In genomic region chr7:76048668-76048988, GRCh38 we compare ENCODE assay signal across 8 cellular contexts. TPM values are rescaled to one million over a fixed set of nuclear protein-coding genes. Genes with fewer than 3 reads are reported as not detected.
DNase-seq lines count a peak whose midpoint lies in the region; ATAC-seq, FAIRE-seq and TF ChIP-seq lines count a peak whose summit lies in the region.

No MANE protein-coding gene starts in this region.

- in situ Hi-C loops in GM23248 (cut with MboI), result no loop called here

- ATAC-seq in PC-3 (peak; percentile 15), memory B cell (ENCODE audit: low read depth) (peak; percentile 44), upper lobe of left lung (ENCODE audit: low FRiP score in 2 of 2) (peak; percentile 8 to 45)

- H3K79me2 ChIP-seq in GM23248 (ENCODE audit: insufficient read depth), result peaks cover 97% of the 10 kb centered on the region
- peaks cover 99% of the 10 kb centered on the region for H3K79me2 ChIP-seq in PC-3 (ENCODE audit: low read length)

- H4K20me1 ChIP-seq in GM23248 (ENCODE audit: insufficient read depth) (no peaks in the 10 kb centered on the region; the same call in 1 of the 2 replicates), PC-3 (ENCODE audit: low read length) (peaks cover 17% of the 10 kb centered on the region)

- H3K4me1 ChIP-seq in GM23248 (ENCODE audit: insufficient read depth) (peaks cover 28% of the 10 kb centered on the region), PC-3 (ENCODE audit: insufficient read depth, low read length) (peaks cover 31% of the 10 kb centered on the region), upper lobe of left lung (peaks cover 17 to 49% (median 29%) of the 10 kb centered on the region in 4 donors)

- peak overlapping the region; percentile 96 for H3K4me2 ChIP-seq in GM23248 (ENCODE audit: unreplicated experiment)
- H3K4me2 ChIP-seq in PC-3 (ENCODE audit: low read length), result peak overlapping the region; percentile 85

- H3K27me3 ChIP-seq in GM23248 (replicated peaks; ENCODE audit: insufficient read depth) (no peaks in the 10 kb centered on the region), PC-3 (ENCODE audit: low read length) (no peaks in the 10 kb centered on the region), bronchial epithelial cell (ENCODE audit: control insufficient read depth, insufficient read depth, low read length) (no peaks in the 10 kb centered on the region), upper lobe of left lung (no peaks in the 10 kb centered on the region)

- CTCF ChIA-PET in PC-3 (lab: Charles Lee), result interaction anchor here (1.3 kb wide), 1 partner anchor 20 kb away, joined by 7 read pairs; no protein-coding TSS in a partner anchor

- peak overlapping the region; percentile 90 for H3K4me3 Mint-ChIP-seq in memory B cell

- H3K4me1 Mint-ChIP-seq in memory B cell, result peaks cover 30% of the 10 kb centered on the region

- peak overlapping the region; percentile 95 for H3K4me3 ChIP-seq in GM23248
- H3K4me3 ChIP-seq in PC-3 (ENCODE audit: low read length), result peak overlapping the region; percentile 92
- peak overlapping the region; percentile 78 for H3K4me3 ChIP-seq in bronchial epithelial cell (ENCODE audit: low read depth, low read length)
- peak overlapping the region; percentile 89 to 95 (median 92) for H3K4me3 ChIP-seq in upper lobe of left lung

- FAIRE-seq in bronchial epithelial cell (lab: Jason Lieb, UNC) (no peak), frontal cortex (lab: Jason Lieb, UNC) (no peak)

- H3K9me2 ChIP-seq in GM23248 (ENCODE audit: insufficient read depth) (no peaks in the 10 kb centered on the region), PC-3 (replicated peaks; ENCODE audit: low read length) (no peaks in the 10 kb centered on the region)

- BruUV-seq in PC-3 (replicated peaks; lab: Mats Ljungman, UMichigan), result no TSS peak

- H2AFZ ChIP-seq in GM23248, result peak overlapping the region; percentile 68
- 0 out of 2 replicates have a peak overlapping the region, but pooled peaks have one; percentile 28 for H2AFZ ChIP-seq in PC-3 (ENCODE audit: low read length)

- H3K36me3 ChIP-seq in GM23248 (ENCODE audit: low read depth) (no peaks in the 10 kb centered on the region), PC-3 (ENCODE audit: low read depth, low read length) (no peaks in the 10 kb centered on the region), bronchial epithelial cell (ENCODE audit: control insufficient read depth, insufficient read depth, low read length) (peaks cover 3% of the 10 kb centered on the region), upper lobe of left lung (peaks cover 0 to 21% (median 4%) of the 10 kb centered on the region in 4 donors)

- H3K9me3 Mint-ChIP-seq in memory B cell, result no peaks in the 10 kb centered on the region

- H3K27ac Mint-ChIP-seq in memory B cell, result peak overlapping the region; percentile 90

- H3K27me3 Mint-ChIP-seq in memory B cell, result no peaks in the 10 kb centered on the region

- H3F3A ChIP-seq in GM23248 (ENCODE audit: insufficient read depth) (peaks cover 26% of the 10 kb centered on the region), PC-3 (ENCODE audit: low read length, unreplicated experiment) (peaks cover 5% of the 10 kb centered on the region)

- H3K27ac ChIP-seq in C4-2B (peak overlapping the region; percentile 100), GM23248 (peak overlapping the region; percentile 97), PC-3 (ENCODE audit: low read length) (peak overlapping the region; percentile 81), upper lobe of left lung (peak overlapping the region; percentile 88 to 93 (median 90))

- intact Hi-C loops in PC-3 (cut with micrococcal nuclease), result loop anchor here (1.0 kb wide), 1 partner anchor 82 kb away; no protein-coding TSS in a partner anchor

- POLR2A ChIA-PET in PC-3 (lab: Charles Lee; ENCODE audit: unreplicated experiment), result interaction anchor here (0.6 kb wide), 1 partner anchor 8 kb away, joined by 4 read pairs; no protein-coding TSS in a partner anchor

- TF ChIP-seq POLR2A in upper lobe of left lung (IDR thresholded peaks at IDR 0.05), result no peak

- peaks cover 15% of the 10 kb centered on the region for H3K36me3 Mint-ChIP-seq in memory B cell

- WGBS in GM23248 (ENCODE audit: low coverage in 1 of 2, low lambda C conversion rate in 2 of 2, missing lambda C conversion rate in 2 of 2), 2 experiments, result 1 to 2% methylated on average over 8 to 9 of the region's 9 CpGs
- WGBS in upper lobe of left lung, 2 donors, result 3 to 5% methylated on average over 4 to 9 of the region's 9 CpGs

- DNase-seq in GM23248, result no peak
- peak; percentile 30 for DNase-seq in PC-3
- DNase-seq in bronchial epithelial cell (ENCODE audit: low read depth), result no peak
- peak; percentile 9 to 21 for DNase-seq in memory B cell (ENCODE audit: low spot score in 2 of 2)
- DNase-seq in upper lobe of left lung, result peak in 1 of 2 donors; percentile 75
- DNase-seq in frontal cortex (ENCODE audit: low spot score in 2 of 2), result no peak
- no peak for DNase-seq in NCI-H1048 (lab: John Stamatoyannopoulos, UW)

- TF ChIP-seq CTCF in C4-2B (conservative IDR thresholded peaks at IDR 0.05) (no peak), PC-3 (conservative IDR thresholded peaks at IDR 0.05; ENCODE audit: low read depth, low read length) (no peak), bronchial epithelial cell (IDR thresholded peaks at IDR 0.05; ENCODE audit: insufficient read depth, low read length, severe bottlenecking) (peak; percentile 21), upper lobe of left lung (IDR thresholded peaks at IDR 0.05) (peak in 1 of 6 experiments; percentile 5)

- no peak for TF ChIP-seq EP300 in upper lobe of left lung (IDR thresholded peaks at IDR 0.05)

- no peaks in the 10 kb centered on the region for H3K9me3 ChIP-seq in GM23248 (ENCODE audit: low read depth)
- H3K9me3 ChIP-seq in PC-3 (ENCODE audit: low read length), result no peaks in the 10 kb centered on the region
- no peaks in the 10 kb centered on the region for H3K9me3 ChIP-seq in upper lobe of left lung

- H3K9ac ChIP-seq in GM23248 (peak overlapping the region; percentile 99), PC-3 (ENCODE audit: low read length) (peak overlapping the region; percentile 99)

RNA-seq across cellular contexts. Expression of gene MDH2, which starts 0.7 kb away (rescaled TPM):
- total RNA-seq in GM23248 (2014; rRNA removed; shearing (Covaris generic)), result 71.7 and 72.4 TPM in 2 replicates
- 227 and 250 TPM in 2 replicates for polyA plus RNA-seq in GM23248 (2016; fragmentation: Nextera tagmentation; extraction: Ambion mirVana)
- 163 and 174 TPM in 2 replicates for total RNA-seq in PC-3 (2014; rRNA removed)
- total RNA-seq in bronchial epithelial cell, result 45.0 and 52.4 TPM in 2 replicates
- total RNA-seq in upper lobe of left lung, result 100 to 1,000 TPM in 3 of 6 donors, 10 to 100 TPM in 3; 52.4 to 131 (median 111) TPM
- total RNA-seq in frontal cortex, result 34.6 TPM

RNA-seq across cellular contexts. Expression of gene STYXL1, which starts 0.8 kb away (rescaled TPM):
- total RNA-seq in GM23248 (2014; rRNA removed; shearing (Covaris generic)), result 31.5 and 42.5 TPM in 2 replicates
- 51.8 and 54.7 TPM in 2 replicates for polyA plus RNA-seq in GM23248 (2016; fragmentation: Nextera tagmentation; extraction: Ambion mirVana)
- total RNA-seq in PC-3 (2014; rRNA removed) (57.4 and 61.3 TPM in 2 replicates), bronchial epithelial cell (47.7 and 68.9 TPM in 2 replicates), upper lobe of left lung (10 to 100 TPM; 11.1 to 71.2 (median 23.5) TPM), frontal cortex (16.3 TPM)

RNA-seq across cellular contexts. Expression of gene TMEM120A, which starts 54.2 kb away (rescaled TPM):
- total RNA-seq in GM23248 (2014; rRNA removed; shearing (Covaris generic)), result 8.2 and 25.1 TPM in 2 replicates
- 46.9 and 47.1 TPM in 2 replicates for polyA plus RNA-seq in GM23248 (2016; fragmentation: Nextera tagmentation; extraction: Ambion mirVana)
- total RNA-seq in PC-3 (2014; rRNA removed), result 17.9 and 18.6 TPM in 2 replicates
- 21.6 and 34.7 TPM in 2 replicates for total RNA-seq in bronchial epithelial cell
- total RNA-seq in upper lobe of left lung, result 10 to 100 TPM; 27.5 to 75.4 (median 43.1) TPM
- 26.1 TPM for total RNA-seq in frontal cortex

Comparison
In these comparisons a context has a peak if more than half of its experiments do, and no peak if none do; other contexts are left out.
1. DNase-seq: peak in PC-3 (single experiment) and memory B cell (2 of 2); none in GM23248 (single experiment), bronchial epithelial cell (single experiment), frontal cortex (0 of 2) and NCI-H1048 (single experiment).
2. Peak in every context shown above with its lines, with median percentiles within 50 percentile points of each other: H3K27ac ChIP-seq, H3K4me3 ChIP-seq and ATAC-seq.